Comparison of ENCODE assay signal across 11 cellular contexts in the genomic region with DNA sequence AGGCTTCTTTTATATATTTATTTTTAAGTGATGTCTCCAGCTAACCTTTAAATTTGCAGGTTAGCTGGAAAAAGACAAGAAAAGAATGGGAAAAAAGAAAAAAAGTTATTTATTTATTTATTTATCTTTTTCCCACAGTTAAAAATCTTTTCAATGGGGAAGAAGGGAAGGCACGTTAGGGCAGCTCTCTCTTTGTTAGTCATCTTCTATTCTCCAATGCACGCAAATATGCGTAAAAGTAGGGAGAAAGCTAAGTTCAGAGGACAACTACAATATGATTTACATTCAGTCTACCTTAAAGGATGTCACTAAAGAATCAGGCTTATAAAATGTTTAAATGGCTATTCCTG. TPM values are rescaled to one million over a fixed set of nuclear protein-coding genes. Genes with fewer than 3 reads are reported as not detected.
DNase-seq lines count a peak whose midpoint lies in the region; ATAC-seq, FAIRE-seq and TF ChIP-seq lines count a peak whose summit lies in the region.
"Had no signal": no experiment of that assay in that cellular context is flagged by ENCODE, and none has a peak within 500 bp of the region (broad histone marks: within the 10 kb centered on the region; RNA-seq: fewer than 3 reads in every experiment).

No MANE protein-coding gene starts in this region.

- in situ Hi-C loops in K562 (cut with MboI) = no loop called here

- no peaks in the 10 kb centered on the region for H4K20me1 ChIP-seq in K562 (replicated peaks; ENCODE audit: control insufficient read depth, insufficient read depth, low read length)

- H3K4me1 ChIP-seq in K562 (replicated peaks in 1 of 2; ENCODE audit: control insufficient read depth in 2 of 2, insufficient read depth in 2 of 2, low read length in 2 of 2) (peaks cover 8 to 33% of the 10 kb centered on the region in 2 experiments), subcutaneous abdominal adipose tissue (ENCODE audit: control insufficient read depth in 5 of 5, insufficient read depth in 5 of 5, low read length in 5 of 5) (peaks cover 0 to 20% (median 16%) of the 10 kb centered on the region in 5 donors), body of pancreas (peaks cover 6% of the 10 kb centered on the region)

- CTCF ChIA-PET in K562 (lab: Yijun Ruan, JAX; ENCODE audit: low intra/inter-chr PET ratio) = no interaction called here

- no peaks in the 10 kb centered on the region for H3K79me2 ChIP-seq in K562 (ENCODE audit: control insufficient read depth, insufficient read depth, low read length)

- TF ChIP-seq EP300 in K562 (IDR thresholded peaks at IDR 0.05; ENCODE audit: low read length) = no peak

- DNase-seq in DMS53 (lab: John Stamatoyannopoulos, UW) (peak; percentile 73), DMS53 treated with DMSO at 0.1 percent for 48 hours (lab: John Stamatoyannopoulos, UW; ENCODE audit: unreplicated experiment) (no peak), K562 (ENCODE audit: extremely low read depth in 1 of 4, low spot score in 3 of 4) (no peak), kidney tubule cell (ENCODE audit: low spot score) (peak; percentile 4), SKM-1 treated with dmso at 0.1 percent for 144 hours (lab: John Stamatoyannopoulos, UW; ENCODE audit: unreplicated experiment) (no peak), body of pancreas (no peak)
- DNase-seq: 8988T had no signal

- H3K9me3 ChIP-seq in K562 (replicated peaks; ENCODE audit: control insufficient read depth, insufficient read depth, low read depth, low read length) (no peaks in the 10 kb centered on the region), subcutaneous abdominal adipose tissue (ENCODE audit: control insufficient read depth in 5 of 5, low read length in 5 of 5) (no peaks in the 10 kb centered on the region), body of pancreas (no peaks in the 10 kb centered on the region)
- H3K9me3 ChIP-seq: thyroid gland had no signal

- intact Hi-C loops in K562 (cut with micrococcal nuclease) = loop anchor here (1.0 to 2.0 kb wide), 3 partner anchors 32 to 147 kb away; a partner anchor contains a TSS
- intact Hi-C loops in body of pancreas (cut with DNase I) = no loop called here

- no peaks in the 10 kb centered on the region for H3K36me3 ChIP-seq in K562 (ENCODE audit: control insufficient read depth, insufficient read depth, low read length)
- H3K36me3 ChIP-seq in subcutaneous abdominal adipose tissue (ENCODE audit: control insufficient read depth in 5 of 5, insufficient read depth in 5 of 5, low read length in 5 of 5) = no peaks in the 10 kb centered on the region
- no peaks in the 10 kb centered on the region for H3K36me3 ChIP-seq in body of pancreas (replicated peaks in 1 of 2; ENCODE audit: insufficient read depth in 1 of 2, low read depth in 2 of 2)
- H3K36me3 ChIP-seq: thyroid gland had no signal

- TF ChIP-seq RAD21 in K562 (CRISPR knock-in tag; conservative IDR thresholded peaks at IDR 0.05 in 1 of 2, IDR thresholded peaks at IDR 0.05 in 1 of 2) = no peak

- TF ChIP-seq CTCF in K562 (IDR thresholded peaks at IDR 0.05 in 2 of 3, conservative IDR thresholded peaks at IDR 0.05 in 1 of 3; ENCODE audit: insufficient read depth in 2 of 3, low read depth in 1 of 3, low read length in 3 of 3) (no peak), body of pancreas (IDR thresholded peaks at IDR 0.05) (no peak)

- WGBS in K562 (ENCODE audit: insufficient coverage, low coverage, missing lambda C conversion rate) = 16% methylated on average over 3 of the region's 3 CpGs
- WGBS in body of pancreas, 2 donors = 65 to 68% methylated on average over 3 of the region's 3 CpGs

- no peak for FAIRE-seq in K562 (lab: Jason Lieb, UNC)
- FAIRE-seq: GM12892 had no signal

- H3K27ac ChIP-seq in K562 (ENCODE audit: extremely low read depth, low read depth, low read length) = peak overlapping the region; percentile 64
- H3K27ac ChIP-seq in subcutaneous abdominal adipose tissue (ENCODE audit: low read depth, low read length) = peak overlapping the region; percentile 75
- H3K27ac ChIP-seq in body of pancreas = peak overlapping the region in 1 of 4 donors; percentile 28
- H3K27ac ChIP-seq: thyroid gland had no signal

- ATAC-seq in K562 = peak; percentile 6
- no peak for ATAC-seq in HG02588 (IDR thresholded peaks at IDR 0.05; ENCODE audit: unreplicated experiment)
- ATAC-seq in body of pancreas = no peak

- H3K27me3 ChIP-seq in K562 (ENCODE audit: control insufficient read depth in 2 of 2, insufficient read depth in 2 of 2, low read length in 2 of 2) (no peaks in the 10 kb centered on the region), subcutaneous abdominal adipose tissue (ENCODE audit: control insufficient read depth in 5 of 5, insufficient read depth in 4 of 5, low read length in 5 of 5) (peaks cover 0 to 10% (median 5%) of the 10 kb centered on the region in 5 donors), body of pancreas (no peaks in the 10 kb centered on the region)
- H3K27me3 ChIP-seq: thyroid gland had no signal

- H3K9me1 ChIP-seq in K562 (ENCODE audit: control insufficient read depth, insufficient read depth, low read length) = no peaks in the 10 kb centered on the region

- TF ChIP-seq POLR2A in K562 (conservative IDR thresholded peaks at IDR 0.05) = no peak
- TF ChIP-seq POLR2A in body of pancreas (IDR thresholded peaks at IDR 0.05) = no peak

- H3K4me2 ChIP-seq in K562 (ENCODE audit: insufficient read depth, low read length) = peak overlapping the region; percentile 90

- H3K4me3 ChIP-seq in K562 (peak overlapping the region; percentile 49), subcutaneous abdominal adipose tissue (ENCODE audit: low read depth in 1 of 5, low read length in 5 of 5) (peak overlapping the region; percentile 55 to 74 (median 68)), body of pancreas (no peak overlapping the region)

- peak overlapping the region; percentile 99 for H2AFZ ChIP-seq in K562 (ENCODE audit: low read depth, low read length)

- BruUV-seq in K562 (replicated peaks; lab: Mats Ljungman, UMichigan) = no TSS peak

- POLR2A ChIA-PET in K562 (lab: Yijun Ruan, JAX) = interaction anchor here (0.8 to 1.3 kb wide), 6 partner anchors 10 to 32 kb away, joined by 3 to 7 read pairs (median 4); a partner anchor contains a TSS

- H3K9ac ChIP-seq in K562 (ENCODE audit: insufficient read depth in 1 of 2, low read depth in 2 of 2, low read length in 2 of 2) = peak overlapping the region in 1 of 2 experiments; percentile 66; a peak in 3 of 4 replicates
- H3K9ac ChIP-seq in subcutaneous abdominal adipose tissue (ENCODE audit: low read length in 5 of 5) = peak overlapping the region in 2 of 5 donors; percentile 47 to 52

TF ChIP-seq in K562, 482 proteins besides CTCF, POLR2A, EP300 and RAD21 (continues in another document):
- 0 out of 2 replicates have a peak, but pooled peaks have one; percentile 26 for TF ChIP-seq ELF1 (tag; IDR thresholded peaks at IDR 0.05)
- peak; percentile 4; the same call in 1 of the 2 replicates for TF ChIP-seq RFX7 (CRISPR knock-in tag; IDR thresholded peaks at IDR 0.05)

RNA-seq across cellular contexts. Expression of a gene that starts 0.3 kb away (rescaled TPM):
- 1.1 and 1.4 TPM in 2 replicates for total RNA-seq in K562 (2011; cell fraction: chromatin; rRNA removed; ENCODE audit: low replicate concordance)
- 0.50 and 0.53 TPM in 2 replicates for total RNA-seq in K562 (2011; cell fraction: nucleolus; rRNA removed)
- 2.2 and 2.4 TPM in 2 replicates for total RNA-seq in K562 (2011; cell fraction: nucleoplasm; rRNA removed)
- total RNA-seq in K562 (2014; rRNA removed) (2.9 and 3.3 TPM in 2 replicates), K562 (2014; rRNA removed; fragmentation: Illumina TruSeq; extraction: Trizol) (6.4 and 7.8 TPM in 2 replicates), K562 (2015; rRNA removed; fragmentation: Illumina TruSeq; extraction: Trizol) (18.2 and 19.0 TPM in 2 replicates), K562 (2021) (4.6 and 5.0 TPM in 2 replicates), body of pancreas (under 1 TPM; 0.26 to 0.33 TPM)
- polyA plus RNA-seq in K562 (2011; rRNA removed) (2.9 and 3.3 TPM in 2 replicates), K562 (2014; fragmentation: Illumina TruSeq; extraction: Trizol) (4.7 and 6.6 TPM in 2 replicates), K562 (2014; fragmentation: Nextera tagmentation; extraction: Ambion mirVana) (1 to 10 TPM; 2.9 to 3.3 TPM), K562 (2014; rRNA removed) (4.0 and 4.9 TPM in 2 replicates)
- 1.4 and 2.7 TPM in 2 replicates for polyA plus RNA-seq in K562 (2011; cell fraction: cytosol; rRNA removed)
- 2.5 and 3.6 TPM in 2 replicates for polyA plus RNA-seq in K562 (2011; cell fraction: nucleus; rRNA removed)
- polyA plus RNA-seq in K562 (2012) = 5.5 and 9.8 TPM in 2 replicates
- 3.3 and 6.2 TPM in 2 replicates for polyA minus RNA-seq in K562 (2011; rRNA and poly(A)+ RNA removed)
- polyA minus RNA-seq in K562 (2011; cell fraction: cytosol; rRNA and poly(A)+ RNA removed) = 1.0 and 1.1 TPM in 2 replicates
- 1.9 and 7.3 TPM in 2 replicates for polyA minus RNA-seq in K562 (2011; cell fraction: nucleus; rRNA and poly(A)+ RNA removed)

RNA-seq across cellular contexts. Expression of a gene that starts 31.5 kb away (rescaled TPM):
- 15.1 and 35.9 TPM in 2 replicates for total RNA-seq in K562 (2011; cell fraction: chromatin; rRNA removed; ENCODE audit: low replicate concordance)
- total RNA-seq in K562 (2011; cell fraction: nucleolus; rRNA removed) = 16.5 and 22.2 TPM in 2 replicates
- 31.7 and 51.6 TPM in 2 replicates for total RNA-seq in K562 (2011; cell fraction: nucleoplasm; rRNA removed)
- total RNA-seq in K562 (2014; rRNA removed) (161 and 176 TPM in 2 replicates), K562 (2014; rRNA removed; fragmentation: Illumina TruSeq; extraction: Trizol) (316 and 361 TPM in 2 replicates), K562 (2015; rRNA removed; fragmentation: Illumina TruSeq; extraction: Trizol) (332 and 358 TPM in 2 replicates), K562 (2021) (171 and 197 TPM in 2 replicates), body of pancreas (10 to 100 TPM in 1 of 2 donors, 1 to 10 TPM in 1; 6.9 to 19.7 TPM)
- polyA plus RNA-seq in K562 (2011; rRNA removed) (202 and 279 TPM in 2 replicates), K562 (2014; fragmentation: Illumina TruSeq; extraction: Trizol) (344 and 367 TPM in 2 replicates), K562 (2014; fragmentation: Nextera tagmentation; extraction: Ambion mirVana) (100 to 1,000 TPM; 675 to 891 TPM), K562 (2014; rRNA removed) (246 and 279 TPM in 2 replicates)
- 68.2 and 91.2 TPM in 2 replicates for polyA plus RNA-seq in K562 (2011; cell fraction: cytosol; rRNA removed)
- 45.6 and 77.5 TPM in 2 replicates for polyA plus RNA-seq in K562 (2011; cell fraction: nucleus; rRNA removed)
- polyA plus RNA-seq in K562 (2012) = 168 and 209 TPM in 2 replicates
- polyA minus RNA-seq in K562 (2011; rRNA and poly(A)+ RNA removed) = 77.7 and 80.9 TPM in 2 replicates
- polyA minus RNA-seq in K562 (2011; cell fraction: cytosol; rRNA and poly(A)+ RNA removed) = 32.0 and 35.2 TPM in 2 replicates
- 9.6 and 26.2 TPM in 2 replicates for polyA minus RNA-seq in K562 (2011; cell fraction: nucleus; rRNA and poly(A)+ RNA removed)

Comparison
In these comparisons a context has a peak if more than half of its experiments do, and no peak if none do; other contexts are left out.
1. DNase-seq: peak in DMS53 (single experiment) and kidney tubule cell (single experiment); none in DMS53 treated with DMSO at 0.1 percent for 48 hours (single experiment), K562 (0 of 4), SKM-1 treated with dmso at 0.1 percent for 144 hours (single experiment) and body of pancreas (0 of 4).
2. H3K4me3 ChIP-seq: peak in K562 (single experiment) and subcutaneous abdominal adipose tissue (5 of 5); none in body of pancreas (0 of 2).